22 cellular contexts compared by ENCODE assay signal in genomic region chr6:11062715-11063114, GRCh38. TPM values are rescaled to one million over a fixed set of nuclear protein-coding genes. Genes with fewer than 3 reads are reported as not detected.
A peak's percentile ranks its signal among the peaks of the same experiment; 100 is the strongest.
DNase-seq lines count a peak whose midpoint lies in the region; ATAC-seq, FAIRE-seq and TF ChIP-seq lines count a peak whose summit lies in the region.
"Had no signal": no experiment of that assay in that cellular context is flagged by ENCODE, and none has a peak within 500 bp of the region (broad histone marks: within the 10 kb centered on the region; RNA-seq: fewer than 3 reads in every experiment).

No MANE protein-coding gene starts in this region.

- DNase-seq in HTR-8/SVneo (ENCODE audit: insufficient read length, low spot score) (no peak), foreskin melanocyte (peak; percentile 24), medulla oblongata (ENCODE audit: extremely low spot score) (peak; percentile 51), superior temporal gyrus (ENCODE audit: extremely low spot score) (peak; percentile 72), NCI-H2081 (lab: John Stamatoyannopoulos, UW) (no peak), mucosa of gallbladder (ENCODE audit: low spot score) (no peak), GM20000 (ENCODE audit: low spot score) (no peak)
- no peak for DNase-seq in natural killer cell treated with Interleukin-12 subunit alpha and Interleukin-12 subunit beta and Interleukin-15 and Interleukin-18, amount 100 ng/mL, for 72 hours (ENCODE audit: low spot score)
- DNase-seq: Caco-2; CD4-positive, CD25-positive, alpha-beta regulatory T cell; CD8-positive, alpha-beta T cell; DMS 273 treated with DMSO at 0.1 percent for 48 hours; DMS79; EL; GDM1; H9 had no signal

- ATAC-seq in natural killer cell treated with Interleukin-12 subunit alpha and Interleukin-12 subunit beta and Interleukin-15 and Interleukin-18, amount 100 ng/mL, for 72 hours: no peak
- ATAC-seq: CD8-positive, alpha-beta T cell; GM12878; GM23338; HCT116 had no signal

- no peak for TF ChIP-seq CTCF in GM20000 (IDR thresholded peaks at IDR 0.05; ENCODE audit: extremely low read depth, missing control alignments)

- FAIRE-seq in HTR-8/SVneo (lab: Jason Lieb, UNC): peak; percentile 57
- FAIRE-seq: GM12878 had no signal

- H3K4me1 Mint-ChIP-seq in natural killer cell treated with Interleukin-12 subunit alpha and Interleukin-12 subunit beta and Interleukin-15 and Interleukin-18, amount 100 ng/mL, for 72 hours (ENCODE audit: low read depth in 2 of 2): no peaks in the 10 kb centered on the region
- H3K4me1 Mint-ChIP-seq: B cell; CD4-positive, CD25-positive, alpha-beta regulatory T cell had no signal

- H3K36me3 Mint-ChIP-seq in natural killer cell treated with Interleukin-12 subunit alpha and Interleukin-12 subunit beta and Interleukin-15 and Interleukin-18, amount 100 ng/mL, for 72 hours: no peaks in the 10 kb centered on the region
- H3K36me3 Mint-ChIP-seq: CD4-positive, CD25-positive, alpha-beta regulatory T cell; CD8-positive, alpha-beta T cell had no signal

- no peak overlapping the region for H3K27ac Mint-ChIP-seq in natural killer cell treated with Interleukin-12 subunit alpha and Interleukin-12 subunit beta and Interleukin-15 and Interleukin-18, amount 100 ng/mL, for 72 hours
- H3K27ac Mint-ChIP-seq: B cell; CD4-positive, CD25-positive, alpha-beta regulatory T cell; CD8-positive, alpha-beta T cell; GM23338; H9 had no signal

- no peak overlapping the region for H3K4me3 Mint-ChIP-seq in natural killer cell treated with Interleukin-12 subunit alpha and Interleukin-12 subunit beta and Interleukin-15 and Interleukin-18, amount 100 ng/mL, for 72 hours
- H3K4me3 Mint-ChIP-seq: B cell; CD4-positive, CD25-positive, alpha-beta regulatory T cell; CD8-positive, alpha-beta T cell; GM23338; H9 had no signal

- peaks cover 9 to 17% of the 10 kb centered on the region in 2 donors for H3K27me3 Mint-ChIP-seq in natural killer cell treated with Interleukin-12 subunit alpha and Interleukin-12 subunit beta and Interleukin-15 and Interleukin-18, amount 100 ng/mL, for 72 hours

- H3K9me3 Mint-ChIP-seq in natural killer cell treated with Interleukin-12 subunit alpha and Interleukin-12 subunit beta and Interleukin-15 and Interleukin-18, amount 100 ng/mL, for 72 hours: no peaks in the 10 kb centered on the region
- H3K9me3 Mint-ChIP-seq: CD4-positive, CD25-positive, alpha-beta regulatory T cell; CD8-positive, alpha-beta T cell; GM23338; H9 had no signal

RNA-seq across cellular contexts. Expression of gene ELOVL2, which starts 18.6 kb away (rescaled TPM):
- not detected for total RNA-seq in natural killer cell treated with Interleukin-12 subunit alpha and Interleukin-12 subunit beta and Interleukin-15 and Interleukin-18, amount 100 ng/mL, for 72 hours
- 0.81 TPM for total RNA-seq in mucosa of gallbladder
- total RNA-seq: B cell; Caco-2; CD4-positive, CD25-positive, alpha-beta regulatory T cell; CD8-positive, alpha-beta T cell; GM12878 had no signal

RNA-seq across cellular contexts. Expression of gene SMIM13, which starts 30.9 kb away (rescaled TPM):
- 10 to 100 TPM; 14.2 to 16.0 TPM for total RNA-seq in natural killer cell treated with Interleukin-12 subunit alpha and Interleukin-12 subunit beta and Interleukin-15 and Interleukin-18, amount 100 ng/mL, for 72 hours
- total RNA-seq in mucosa of gallbladder: 9.2 TPM

RNA-seq across cellular contexts. Expression of gene ERVFRD-1, which starts 48.8 kb away (rescaled TPM):
- not detected for total RNA-seq in natural killer cell treated with Interleukin-12 subunit alpha and Interleukin-12 subunit beta and Interleukin-15 and Interleukin-18, amount 100 ng/mL, for 72 hours
- 0.40 TPM for total RNA-seq in mucosa of gallbladder
- total RNA-seq: A172; B cell; CD4-positive, CD25-positive, alpha-beta regulatory T cell; CD8-positive, alpha-beta T cell; GM12878; GM23338; H4; H9 had no signal

Comparison
In these comparisons a context has a peak if more than half of its experiments do, and no peak if none do; other contexts are left out.
1. DNase-seq: peak in foreskin melanocyte (single experiment), medulla oblongata (single experiment) and superior temporal gyrus (single experiment); none in HTR-8/SVneo (single experiment), natural killer cell treated with Interleukin-12 subunit alpha and Interleukin-12 subunit beta and Interleukin-15 and Interleukin-18, amount 100 ng/mL, for 72 hours (single experiment), NCI-H2081 (0 of 2), mucosa of gallbladder (single experiment) and GM20000 (single experiment).